In genomic region chr9:92986175-92987110, GRCh38 we compare ENCODE assay signal across 9 cellular contexts. TPM values are rescaled to one million over a fixed set of nuclear protein-coding genes. Genes with fewer than 3 reads are reported as not detected.
DNase-seq lines count a peak whose midpoint lies in the region; ATAC-seq, FAIRE-seq and TF ChIP-seq lines count a peak whose summit lies in the region.
"Had no signal": no experiment of that assay in that cellular context is flagged by ENCODE, and none has a peak within 500 bp of the region (broad histone marks: within the 10 kb centered on the region; RNA-seq: fewer than 3 reads in every experiment).

No MANE protein-coding gene starts in this region.

- peak; percentile 57 for DNase-seq in stimulated activated CD4-positive, alpha-beta T cell treated with anti-CD3 and anti-CD28 coated beads, Interleukin-15, amount 100 ng/mL, for 24 hours
- DNase-seq in stimulated activated CD4-positive, alpha-beta T cell treated with anti-CD3 and anti-CD28 coated beads, Interleukin-12 subunit alpha, Interleukin-12 subunit beta, amount 100 ng/mL, for 4 hours: no peak
- DNase-seq in dedifferentiated amniotic fluid mesenchymal stem cell (ENCODE audit: extremely low spot score) (peak; percentile 21), retinal pigment epithelial cell (ENCODE audit: low read depth) (no peak), GM12891 (ENCODE audit: insufficient read length, low spot score) (no peak), middle frontal gyrus (ENCODE audit: extremely low spot score, low spot score) (no peak)

- no peak overlapping the region for H3K27ac ChIP-seq in VCaP

- no peak overlapping the region for H3K4me3 ChIP-seq in retinal pigment epithelial cell (ENCODE audit: low read length)

- no peak for FAIRE-seq in GM12891 (lab: Jason Lieb, UNC)
- FAIRE-seq: GM18507 had no signal

- no peak for TF ChIP-seq POLR2A in GM12891 (IDR thresholded peaks at IDR 0.05; ENCODE audit: low read depth, low read length)

- TF ChIP-seq CTCF in VCaP (conservative IDR thresholded peaks at IDR 0.05): peak; percentile 13; the same call in 1 of the 2 replicates
- peak; percentile 54 for TF ChIP-seq CTCF in retinal pigment epithelial cell (conservative IDR thresholded peaks at IDR 0.05; ENCODE audit: low read depth, low read length)

- no peak for ATAC-seq in HG02884 (IDR thresholded peaks at IDR 0.05; ENCODE audit: unreplicated experiment)

TF ChIP-seq in GM12891, 5 proteins besides CTCF, POLR2A, EP300 and RAD21:
- TF ChIP-seq PAX5 (IDR thresholded peaks at IDR 0.05; ENCODE audit: insufficient read depth, low read length, severe bottlenecking): no peak
- TF ChIP-seq TAF1 (IDR thresholded peaks at IDR 0.05; ENCODE audit: low read depth, low read length): no peak
- no peak for TF ChIP-seq SPI1 (IDR thresholded peaks at IDR 0.05; ENCODE audit: low read depth, low read length)
- TF ChIP-seq POLR2AphosphoS5 (IDR thresholded peaks at IDR 0.05; ENCODE audit: low read depth, low read length): no peak
- TF ChIP-seq POU2F2 (IDR thresholded peaks at IDR 0.05; ENCODE audit: low read depth, low read length): no peak

RNA-seq across cellular contexts. Expression of gene FGD3, which starts 39.1 kb away (rescaled TPM):
- polyA plus RNA-seq in GM12891 (2012; ENCODE audit: low read depth, missing spikeins): 12.6 TPM

Comparison
In these comparisons a context has a peak if more than half of its experiments do, and no peak if none do; other contexts are left out.
1. DNase-seq: peak in stimulated activated CD4-positive, alpha-beta T cell treated with anti-CD3 and anti-CD28 coated beads, Interleukin-15, amount 100 ng/mL, for 24 hours (single experiment) and dedifferentiated amniotic fluid mesenchymal stem cell (single experiment); none in stimulated activated CD4-positive, alpha-beta T cell treated with anti-CD3 and anti-CD28 coated beads, Interleukin-12 subunit alpha, Interleukin-12 subunit beta, amount 100 ng/mL, for 4 hours (single experiment), retinal pigment epithelial cell (single experiment), GM12891 (single experiment) and middle frontal gyrus (single experiment).